Comparison of ENCODE assay signal across 8 cellular contexts in the genomic region with DNA sequence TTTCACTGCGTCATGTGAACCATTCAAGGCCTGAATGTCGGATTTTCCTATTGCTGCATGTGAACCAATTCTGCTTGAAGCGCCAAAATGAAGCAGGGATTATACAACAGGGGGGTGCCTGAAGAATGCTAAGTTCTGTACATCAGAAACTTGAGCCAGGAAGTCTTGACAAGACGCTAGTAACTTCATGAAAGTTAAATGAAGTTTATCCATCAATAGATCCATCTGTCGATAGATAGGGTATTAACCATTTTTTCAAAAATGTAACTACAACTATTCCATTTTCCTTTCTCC. TPM values are rescaled to one million over a fixed set of nuclear protein-coding genes. Genes with fewer than 3 reads are reported as not detected.
A peak's percentile ranks its signal among the peaks of the same experiment; 100 is the strongest.
DNase-seq lines count a peak whose midpoint lies in the region; ATAC-seq, FAIRE-seq and TF ChIP-seq lines count a peak whose summit lies in the region.

No MANE protein-coding gene starts in this region.

- ATAC-seq in left ventricle myocardium superior (no peak), HG03135 (IDR thresholded peaks at IDR 0.05; ENCODE audit: unreplicated experiment) (no peak)

- H3K4me2 ChIP-seq in mesenchymal stem cell (ENCODE audit: low read length, poor library complexity, severe bottlenecking): peak overlapping the region; percentile 41

- H3K14ac ChIP-seq in mesenchymal stem cell (ENCODE audit: low read length in 2 of 2): no peak overlapping the region

- H3K4me3 ChIP-seq in left ventricle myocardium inferior (peak overlapping the region; percentile 94), bronchial epithelial cell (ENCODE audit: low read depth, low read length) (peak overlapping the region; percentile 82), mesenchymal stem cell (ENCODE audit: insufficient read depth in 1 of 2, low read depth in 1 of 2, low read length in 2 of 2) (peak overlapping the region; percentile 79 to 91)

- H3K4me1 ChIP-seq in left ventricle myocardium inferior (peaks cover 41% of the 10 kb centered on the region), mesenchymal stem cell (ENCODE audit: control insufficient read depth, insufficient read depth, low read depth, low read length) (peaks cover 1% of the 10 kb centered on the region)

- H2AFZ ChIP-seq in mesenchymal stem cell (ENCODE audit: low read depth, low read length): peak overlapping the region; percentile 60

- H3K23ac ChIP-seq in mesenchymal stem cell (ENCODE audit: low read length in 2 of 2): no peak overlapping the region

- H2BK120ac ChIP-seq in mesenchymal stem cell (ENCODE audit: low read depth, low read length): no peak overlapping the region

- peaks cover 12% of the 10 kb centered on the region for H3K36me3 ChIP-seq in left ventricle myocardium inferior
- no peaks in the 10 kb centered on the region for H3K36me3 ChIP-seq in bronchial epithelial cell (ENCODE audit: control insufficient read depth, insufficient read depth, low read length)
- peaks cover 0 to 13% of the 10 kb centered on the region in 2 experiments for H3K36me3 ChIP-seq in mesenchymal stem cell (ENCODE audit: control insufficient read depth in 1 of 2, insufficient read depth in 2 of 2, low read depth in 1 of 2, low read length in 2 of 2)

- DNase-seq in left ventricle myocardium inferior (no peak), left ventricle myocardium superior (no peak), bronchial epithelial cell (ENCODE audit: low read depth) (peak; percentile 2), mesenchymal stem cell (no peak), cortex of kidney (lab: John Stamatoyannopoulos, UW) (no peak), AG08396 (ENCODE audit: low spot score) (no peak)
- no peak for DNase-seq in activated CD4-positive, CD25-positive, alpha-beta regulatory T cell treated with anti-CD3 and anti-CD28 coated beads, Interleukin-2, amount 50 U/mL, for 72 hours

- H4K91ac ChIP-seq in mesenchymal stem cell (ENCODE audit: low read length): no peak overlapping the region

- no peak overlapping the region for H3K18ac ChIP-seq in mesenchymal stem cell (ENCODE audit: low read depth in 1 of 2, low read length in 2 of 2)

- H4K8ac ChIP-seq in mesenchymal stem cell (ENCODE audit: low read length): peak overlapping the region; percentile 100

- H3K9me3 ChIP-seq in left ventricle myocardium inferior (replicated peaks): no peaks in the 10 kb centered on the region
- no peaks in the 10 kb centered on the region for H3K9me3 ChIP-seq in mesenchymal stem cell (ENCODE audit: control insufficient read depth, low read length)

- TF ChIP-seq CTCF in left ventricle myocardium inferior (IDR thresholded peaks at IDR 0.05; ENCODE audit: borderline replicate concordance) (no peak), bronchial epithelial cell (IDR thresholded peaks at IDR 0.05; ENCODE audit: insufficient read depth, low read length, severe bottlenecking) (no peak)

- 85% methylated on average over 3 of the region's 5 CpGs for WGBS in mesenchymal stem cell

- H2BK5ac ChIP-seq in mesenchymal stem cell (ENCODE audit: low read depth, low read length, poor library complexity, severe bottlenecking): no peak overlapping the region

- intact Hi-C loops in left ventricle myocardium inferior (cut with micrococcal nuclease) (no loop called here), left ventricle myocardium superior (cut with micrococcal nuclease) (no loop called here)

- H3K4ac ChIP-seq in mesenchymal stem cell (ENCODE audit: low read depth in 1 of 2, low read length in 2 of 2): peak overlapping the region; percentile 71 to 85

- H2AK5ac ChIP-seq in mesenchymal stem cell (ENCODE audit: low read length, severe bottlenecking): no peak overlapping the region

- FAIRE-seq in bronchial epithelial cell (lab: Jason Lieb, UNC): no peak

- peak overlapping the region; percentile 97 for H3K9ac ChIP-seq in mesenchymal stem cell (ENCODE audit: low read length)

- H3K27me3 ChIP-seq in left ventricle myocardium inferior (ENCODE audit: low read depth): no peaks in the 10 kb centered on the region
- H3K27me3 ChIP-seq in bronchial epithelial cell (ENCODE audit: control insufficient read depth, insufficient read depth, low read length): no peaks in the 10 kb centered on the region
- H3K27me3 ChIP-seq in mesenchymal stem cell (ENCODE audit: control insufficient read depth in 1 of 2, insufficient read depth in 1 of 2, low read length in 2 of 2): no peaks in the 10 kb centered on the region

- no peaks in the 10 kb centered on the region for H3K79me1 ChIP-seq in mesenchymal stem cell (replicated peaks; ENCODE audit: low read length, poor library complexity, severe bottlenecking)

- no peak overlapping the region for H2BK12ac ChIP-seq in mesenchymal stem cell (ENCODE audit: low read length in 2 of 2)

- no peak overlapping the region for H2BK15ac ChIP-seq in mesenchymal stem cell (ENCODE audit: low read depth, poor library complexity, severe bottlenecking)

- H3K27ac ChIP-seq in left ventricle myocardium inferior (replicated peaks) (peak overlapping the region; percentile 88), mesenchymal stem cell (ENCODE audit: low read length, poor library complexity, severe bottlenecking) (no peak overlapping the region)

RNA-seq across cellular contexts. Expression of gene NAF1, which starts 0.6 kb away (rescaled TPM):
- 11.4 TPM for total RNA-seq in left ventricle myocardium inferior
- 12.5 TPM for total RNA-seq in left ventricle myocardium superior
- total RNA-seq in bronchial epithelial cell: 6.1 and 6.5 TPM in 2 replicates
- 9.7 TPM for polyA plus RNA-seq in mesenchymal stem cell (2013, experiment 1 of 2)
- 10.4 TPM for polyA plus RNA-seq in mesenchymal stem cell (2013, experiment 2 of 2)
